ENCODE assay signal across 27 cellular contexts in the genomic region with DNA sequence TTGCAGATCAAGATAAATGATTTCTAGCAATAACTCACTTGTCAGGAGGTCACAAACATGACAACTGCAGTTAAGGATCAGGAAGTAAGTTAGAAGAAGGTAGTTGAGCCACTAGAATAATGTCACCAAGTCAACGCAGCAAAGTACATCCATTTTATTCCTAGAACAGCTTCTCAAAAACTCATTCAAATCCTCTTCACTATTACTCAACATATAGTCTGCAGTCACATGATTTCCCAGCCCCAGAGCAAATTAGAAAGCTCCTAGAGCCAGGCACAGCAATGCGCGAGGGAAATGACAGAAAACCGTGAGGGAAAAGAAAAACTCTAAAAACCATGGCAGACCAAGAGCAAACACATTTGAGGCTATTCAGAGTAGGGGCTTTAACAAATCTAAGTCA.
"Had no signal": no experiment of that assay in that cellular context is flagged by ENCODE, and none has a peak within 500 bp of the region (broad histone marks: within the 10 kb centered on the region; RNA-seq: fewer than 3 reads in every experiment).

No MANE protein-coding gene starts in this region.

- FAIRE-seq: keratinocyte, pancreas, small intestine had no signal

- H3K27me3 Mint-ChIP-seq: naive B cell had no signal

- H3K36me3 Mint-ChIP-seq: mesothelial cell of epicardium; naive B cell; natural killer cell treated with Interleukin-12 subunit alpha and Interleukin-12 subunit beta and Interleukin-15 and Interleukin-18, amount 100 ng/mL, for 72 hours; stimulated activated effector memory CD8-positive, alpha-beta T cell treated with anti-CD3 and anti-CD28 coated beads, Interleukin-12 subunit alpha, Interleukin-12 subunit beta, amount 100 ng/mL, for 72 hours had no signal

- H3K4me1 ChIP-seq: gastrocnemius medialis, thyroid gland had no signal

- DNase-seq: dorsolateral prefrontal cortex; effector CD4-positive, alpha-beta T cell; foreskin fibroblast; gastrocnemius medialis; head of caudate nucleus; mesenchymal stem cell; mucosa of descending colon; naive B cell; pancreas; right lobe of liver; small intestine; stimulated activated CD4-positive, alpha-beta T cell treated with anti-CD3 and anti-CD28 coated beads, Interleukin-12 subunit alpha, Interleukin-12 subunit beta, amount 100 ng/mL, for 4 hours; stimulated activated CD4-positive, alpha-beta T cell treated with anti-CD3 and anti-CD28 coated beads, Interleukin-1b, Interleukin-23, amount 100 ng/mL, for 48 hours; stimulated activated CD4-positive, alpha-beta T cell treated with anti-CD3 and anti-CD28 coated beads, Interleukin-4, amount 100 ng/mL, for 1 hour; stimulated activated naive CD4-positive, alpha-beta T cell treated with Interleukin-2 at 50 U/mL for 16 hours; stomach; thyroid gland; trophoblast cell had no signal

- H3K4me3 ChIP-seq: dorsolateral prefrontal cortex, gastrocnemius medialis, mucosa of descending colon, pancreas, right lobe of liver, stomach, thyroid gland had no signal

- H3K27ac ChIP-seq: epithelial cell of prostate, gastrocnemius medialis, neutrophil, pancreas, right lobe of liver, stomach, thyroid gland had no signal

- H3K9me3 Mint-ChIP-seq: naive B cell; natural killer cell treated with Interleukin-12 subunit alpha and Interleukin-12 subunit beta and Interleukin-15 and Interleukin-18, amount 100 ng/mL, for 72 hours; neural crest cell had no signal

- H3K4me3 Mint-ChIP-seq: mesothelial cell of epicardium; naive B cell; natural killer cell treated with Interleukin-12 subunit alpha and Interleukin-12 subunit beta and Interleukin-15 and Interleukin-18, amount 100 ng/mL, for 72 hours; neural crest cell; stimulated activated effector memory CD8-positive, alpha-beta T cell treated with anti-CD3 and anti-CD28 coated beads, Interleukin-12 subunit alpha, Interleukin-12 subunit beta, amount 100 ng/mL, for 72 hours had no signal

- H3K27me3 ChIP-seq: dorsolateral prefrontal cortex, gastrocnemius medialis, neutrophil, pancreas, right lobe of liver, stomach, thyroid gland had no signal

- ATAC-seq: esophagus mucosa; gastrocnemius medialis; mucosa of descending colon; natural killer cell treated with Interleukin-12 subunit alpha and Interleukin-12 subunit beta and Interleukin-15 and Interleukin-18, amount 100 ng/mL, for 72 hours; pancreas; right lobe of liver; stimulated activated effector memory CD8-positive, alpha-beta T cell treated with anti-CD3 and anti-CD28 coated beads, Interleukin-12 subunit alpha, Interleukin-12 subunit beta, amount 100 ng/mL, for 72 hours had no signal

- H3K9me3 ChIP-seq: gastrocnemius medialis, mucosa of descending colon, neutrophil, pancreas, right lobe of liver, stomach, thyroid gland had no signal

- H3K27ac Mint-ChIP-seq: mesothelial cell of epicardium; naive B cell; natural killer cell treated with Interleukin-12 subunit alpha and Interleukin-12 subunit beta and Interleukin-15 and Interleukin-18, amount 100 ng/mL, for 72 hours; progenitor cell of endocrine pancreas; stimulated activated effector memory CD8-positive, alpha-beta T cell treated with anti-CD3 and anti-CD28 coated beads, Interleukin-12 subunit alpha, Interleukin-12 subunit beta, amount 100 ng/mL, for 72 hours had no signal

- H3K4me1 Mint-ChIP-seq: mesothelial cell of epicardium, neural crest cell had no signal

- H3K36me3 ChIP-seq: gastrocnemius medialis, neutrophil, pancreas, right lobe of liver, stomach, thyroid gland had no signal
